In the genomic region with DNA sequence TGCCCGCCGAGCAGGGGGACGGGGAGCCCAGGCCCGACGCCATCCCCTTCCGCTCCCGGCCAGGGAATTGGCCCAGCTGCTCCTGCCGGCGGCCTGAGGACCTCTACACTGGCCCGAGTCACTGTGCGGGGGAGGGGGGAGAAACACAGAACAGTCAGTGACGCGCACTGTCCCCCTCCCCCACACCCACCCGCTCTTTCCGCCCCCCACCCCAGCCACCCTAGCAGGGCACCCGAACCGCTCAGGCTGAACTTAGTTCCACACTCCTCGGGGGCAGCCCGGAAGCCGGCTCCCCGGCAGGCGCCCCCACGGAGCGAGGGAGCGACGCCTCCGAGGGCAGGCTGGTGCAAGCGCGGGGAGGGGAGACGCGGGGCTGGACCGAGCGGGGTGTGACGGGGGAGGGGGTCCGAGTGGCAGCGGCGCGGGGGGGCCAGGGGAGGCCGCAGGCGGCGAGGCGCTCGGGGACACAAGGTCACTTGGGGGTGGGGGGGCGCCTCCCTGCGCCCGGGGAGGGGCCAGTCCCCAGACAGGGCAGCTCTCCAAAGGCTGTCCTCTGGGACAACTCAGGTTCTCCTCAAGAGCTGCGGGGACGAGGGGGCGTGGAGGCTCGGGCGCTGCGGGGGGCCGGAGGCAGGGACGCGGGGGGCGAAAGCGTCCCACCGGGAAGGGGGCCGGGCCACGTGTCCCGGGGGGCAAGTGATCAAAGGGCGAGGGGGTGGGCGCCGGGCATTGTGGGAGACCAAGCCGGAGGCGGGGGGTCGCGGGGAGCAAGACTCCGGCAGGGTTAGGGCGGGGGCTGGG, we compare ENCODE assay signal across 1 cellular context.
TF ChIP-seq lines count a peak whose summit lies in the region.

No MANE protein-coding gene starts in this region.

TF ChIP-seq in K562, 482 proteins besides CTCF, POLR2A, EP300 and RAD21 (continued from another document):
- peak; percentile 20 for TF ChIP-seq PRDM10 (IDR thresholded peaks at IDR 0.05; ENCODE audit: partially characterized antibody)
- peak; percentile 81 for TF ChIP-seq VEZF1 (CRISPR knock-in tag; IDR thresholded peaks at IDR 0.05)
- peak; percentile 11 for TF ChIP-seq PCBP1 (IDR thresholded peaks at IDR 0.05; ENCODE audit: low read depth, low read length, poor library complexity, severe bottlenecking)
- TF ChIP-seq ZNF134 (CRISPR knock-in tag; conservative IDR thresholded peaks at IDR 0.05) = no peak
- peak; percentile 50 for TF ChIP-seq TAF1 (IDR thresholded peaks at IDR 0.05; ENCODE audit: control insufficient read depth, extremely low read depth, insufficient read depth, low read length, severe bottlenecking)
TF ChIP-seq in K562: peak in this region for 16.
